Comparison of ENCODE assay signal across 35 cellular contexts in the genomic region with DNA sequence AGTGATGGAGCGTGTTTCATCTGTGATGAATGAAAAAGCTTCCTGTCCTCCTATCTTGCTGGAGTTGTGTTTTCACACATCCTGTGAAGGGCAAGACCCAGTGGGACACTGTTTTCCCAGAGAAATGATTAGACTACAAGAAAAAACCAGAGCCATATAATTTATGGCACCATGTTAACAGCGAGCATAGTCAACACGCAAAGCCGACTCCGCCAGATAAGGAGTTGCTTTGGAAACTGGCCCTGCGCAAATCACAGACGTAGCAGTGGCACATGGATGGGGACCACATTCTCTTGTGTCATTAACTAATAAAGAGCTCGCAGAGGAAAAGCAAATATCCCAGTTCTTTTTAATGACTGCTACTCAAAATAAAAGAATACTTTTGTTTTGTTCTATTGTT.
"Had no signal": no experiment of that assay in that cellular context is flagged by ENCODE, and none has a peak within 500 bp of the region (broad histone marks: within the 10 kb centered on the region; RNA-seq: fewer than 3 reads in every experiment).

No MANE protein-coding gene starts in this region.

- H3K9me3 ChIP-seq: adrenal gland, gastroesophageal sphincter, lower lobe of right lung, neutrophil, thyroid gland, upper lobe of left lung, vagina had no signal

- H3K27ac Mint-ChIP-seq: activated CD4-positive, alpha-beta T cell treated with anti-CD3 and anti-CD28 coated beads for 36 hours; activated CD8-positive, alpha-beta memory T cell treated with anti-CD3 and anti-CD28 coated beads, Interleukin-2, amount 10 ng/mL, durations not matched to agents 7 days and 5 days; activated CD8-positive, alpha-beta T cell treated with anti-CD3 and anti-CD28 coated beads, Interleukin-2, amount 10 ng/mL, durations not matched to agents 7 days and 5 days; activated naive CD8-positive, alpha-beta T cell; activated T-cell treated with anti-CD3 and anti-CD28 coated beads, Interleukin-2, amount 50 U/mL, for 72 hours; immature natural killer cell; nephron progenitor cell; progenitor cell of endocrine pancreas; stimulated activated memory B cell treated with anti-CD40 and anti-IgM and Interleukin-4, amounts not matched to agents 10 μg/mL and 1 μg/mL and 100 μg/mL, for 72 hours had no signal

- H3K4me3 ChIP-seq: adrenal gland, coronary artery, dorsolateral prefrontal cortex, gastroesophageal sphincter, lower lobe of right lung, skin epidermis, thyroid gland, upper lobe of left lung, vagina had no signal

- DNase-seq: activated CD4-positive, alpha-beta T cell treated with anti-CD3 and anti-CD28 coated beads for 36 hours; activated CD4-positive, CD25-positive, alpha-beta regulatory T cell; activated CD8-positive, alpha-beta memory T cell treated with anti-CD3 and anti-CD28 coated beads, Interleukin-2, amount 10 ng/mL, durations not matched to agents 7 days and 5 days; activated CD8-positive, alpha-beta T cell treated with anti-CD3 and anti-CD28 coated beads, Interleukin-2, amount 10 ng/mL, durations not matched to agents 7 days and 5 days; activated naive CD4-positive, alpha-beta T cell; activated T-cell treated with anti-CD3 and anti-CD28 coated beads, Interleukin-2, amount 50 U/mL, for 72 hours; brain microvascular endothelial cell; dorsolateral prefrontal cortex; effector memory CD4-positive, alpha-beta T cell; erythroblast; head of caudate nucleus; hypothalamus; immature natural killer cell; kidney; lower lobe of right lung; nephron progenitor cell; retina; stimulated activated CD4-positive, alpha-beta T cell treated with anti-CD3 and anti-CD28 coated beads, Interleukin-1b, Interleukin-23, amount 100 ng/mL, for 48 hours; stimulated activated CD4-positive, alpha-beta T cell treated with anti-CD3 and anti-CD28 coated beads, Interleukin-4, amount 100 ng/mL, for 4 hours; stimulated activated CD8-positive, alpha-beta memory T cell treated with anti-CD3 and anti-CD28 coated beads, Interleukin-4, amount 100 ng/mL, for 48 hours; stimulated activated naive CD8-positive, alpha-beta T cell treated with anti-CD3 and anti-CD28 coated beads, Interleukin-15, amount 100 ng/mL, for 72 hours; substantia nigra; thyroid gland; upper lobe of left lung had no signal

- H3K27me3 Mint-ChIP-seq: activated CD4-positive, alpha-beta T cell treated with anti-CD3 and anti-CD28 coated beads for 36 hours; activated CD8-positive, alpha-beta memory T cell treated with anti-CD3 and anti-CD28 coated beads, Interleukin-2, amount 10 ng/mL, durations not matched to agents 7 days and 5 days; activated naive CD8-positive, alpha-beta T cell; progenitor cell of endocrine pancreas; stimulated activated memory B cell treated with anti-CD40 and anti-IgM and Interleukin-4, amounts not matched to agents 10 μg/mL and 1 μg/mL and 100 μg/mL, for 72 hours; stimulated activated naive CD8-positive, alpha-beta T cell treated with anti-CD3 and anti-CD28 coated beads, Interleukin-15, amount 100 ng/mL, for 72 hours had no signal

- H3K36me3 ChIP-seq: adrenal gland, brain microvascular endothelial cell, gastroesophageal sphincter, lower lobe of right lung, neutrophil, thyroid gland, upper lobe of left lung, vagina had no signal

- H3K4me3 Mint-ChIP-seq: activated CD4-positive, alpha-beta T cell treated with anti-CD3 and anti-CD28 coated beads for 36 hours; activated CD8-positive, alpha-beta memory T cell treated with anti-CD3 and anti-CD28 coated beads, Interleukin-2, amount 10 ng/mL, durations not matched to agents 7 days and 5 days; activated CD8-positive, alpha-beta T cell treated with anti-CD3 and anti-CD28 coated beads, Interleukin-2, amount 10 ng/mL, durations not matched to agents 7 days and 5 days; activated naive CD8-positive, alpha-beta T cell; activated T-cell treated with anti-CD3 and anti-CD28 coated beads, Interleukin-2, amount 50 U/mL, for 72 hours; immature natural killer cell; nephron progenitor cell; stimulated activated memory B cell treated with anti-CD40 and anti-IgM and Interleukin-4, amounts not matched to agents 10 μg/mL and 1 μg/mL and 100 μg/mL, for 72 hours; stimulated activated naive CD8-positive, alpha-beta T cell treated with anti-CD3 and anti-CD28 coated beads, Interleukin-15, amount 100 ng/mL, for 72 hours had no signal

- H3K9me3 Mint-ChIP-seq: activated T-cell treated with anti-CD3 and anti-CD28 coated beads, Interleukin-2, amount 50 U/mL, for 72 hours; nephron progenitor cell; stimulated activated memory B cell treated with anti-CD40 and anti-IgM and Interleukin-4, amounts not matched to agents 10 μg/mL and 1 μg/mL and 100 μg/mL, for 72 hours; stimulated activated naive CD8-positive, alpha-beta T cell treated with anti-CD3 and anti-CD28 coated beads, Interleukin-15, amount 100 ng/mL, for 72 hours had no signal

- H3K27me3 ChIP-seq: brain microvascular endothelial cell, gastroesophageal sphincter, neutrophil, thyroid gland, upper lobe of left lung, vagina had no signal

- H3K27ac ChIP-seq: adrenal gland, brain microvascular endothelial cell, coronary artery, dorsolateral prefrontal cortex, gastroesophageal sphincter, lower lobe of right lung, neutrophil, skin epidermis, thyroid gland, upper lobe of left lung, vagina had no signal

- H3K4me1 ChIP-seq: adrenal gland, gastroesophageal sphincter, lower lobe of right lung, thyroid gland, upper lobe of left lung, vagina had no signal

- ATAC-seq: activated CD4-positive, alpha-beta T cell treated with anti-CD3 and anti-CD28 coated beads for 36 hours; activated CD8-positive, alpha-beta memory T cell treated with anti-CD3 and anti-CD28 coated beads, Interleukin-2, amount 10 ng/mL, durations not matched to agents 7 days and 5 days; activated CD8-positive, alpha-beta T cell treated with anti-CD3 and anti-CD28 coated beads, Interleukin-2, amount 10 ng/mL, durations not matched to agents 7 days and 5 days; activated T-cell treated with anti-CD3 and anti-CD28 coated beads, Interleukin-2, amount 50 U/mL, for 72 hours; gastroesophageal sphincter; left lobe of liver; lower lobe of right lung; sciatic nerve; stimulated activated memory B cell treated with anti-CD40 and anti-IgM and Interleukin-4, amounts not matched to agents 10 μg/mL and 1 μg/mL and 100 μg/mL, for 72 hours; stimulated activated naive CD8-positive, alpha-beta T cell treated with anti-CD3 and anti-CD28 coated beads, Interleukin-15, amount 100 ng/mL, for 72 hours had no signal

- H3K36me3 Mint-ChIP-seq: activated CD8-positive, alpha-beta memory T cell treated with anti-CD3 and anti-CD28 coated beads, Interleukin-2, amount 10 ng/mL, durations not matched to agents 7 days and 5 days; activated naive CD8-positive, alpha-beta T cell; immature natural killer cell; stimulated activated memory B cell treated with anti-CD40 and anti-IgM and Interleukin-4, amounts not matched to agents 10 μg/mL and 1 μg/mL and 100 μg/mL, for 72 hours had no signal
